25 cellular contexts compared by ENCODE assay signal in the genomic region with DNA sequence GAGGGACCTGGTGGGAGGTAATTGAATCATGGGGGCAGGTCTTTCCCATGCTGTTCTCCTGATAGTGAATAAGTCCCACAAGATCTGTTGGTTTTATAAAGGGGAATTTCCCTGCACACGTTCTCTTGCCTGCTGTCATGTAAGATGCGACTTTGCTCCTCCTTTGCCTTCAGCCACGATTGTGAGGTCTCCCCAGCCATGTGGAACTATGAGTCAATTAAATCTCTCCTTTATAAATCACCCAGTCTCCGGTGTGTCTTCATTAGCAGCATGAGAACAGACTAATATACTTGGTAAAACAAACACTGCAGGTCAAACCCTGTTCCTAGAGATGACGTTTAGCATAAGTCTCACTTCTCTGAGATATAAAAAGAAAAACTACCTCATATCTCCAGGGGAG.
"Had no signal": no experiment of that assay in that cellular context is flagged by ENCODE, and none has a peak within 500 bp of the region (broad histone marks: within the 10 kb centered on the region; RNA-seq: fewer than 3 reads in every experiment).

No MANE protein-coding gene starts in this region.

- DNase-seq: colonic mucosa; effector memory CD8-positive, alpha-beta T cell; esophagus squamous epithelium; head of caudate nucleus; kidney; left ventricle myocardium superior; lower lobe of right lung; mucosa of descending colon; naive B cell; pancreas; stimulated activated CD4-positive, alpha-beta T cell treated with anti-CD3 and anti-CD28 coated beads, Interleukin-12 subunit alpha, Interleukin-12 subunit beta, amount 100 ng/mL, for 4 hours; stimulated activated CD4-positive, alpha-beta T cell treated with anti-CD3 and anti-CD28 coated beads, Interleukin-1b, Interleukin-23, amount 100 ng/mL, for 48 hours; stimulated activated CD4-positive, alpha-beta T cell treated with anti-CD3 and anti-CD28 coated beads, Interleukin-4, amount 100 ng/mL, for 1 hour; stimulated activated CD8-positive, alpha-beta memory T cell treated with anti-CD3 and anti-CD28 coated beads, Interleukin-4, amount 100 ng/mL, for 48 hours; stimulated activated naive CD4-positive, alpha-beta T cell; stimulated activated naive CD8-positive, alpha-beta T cell treated with anti-CD3 and anti-CD28 coated beads, Interleukin-15, amount 100 ng/mL, for 72 hours; transverse colon; upper lobe of right lung; uterus had no signal

- FAIRE-seq: endometrium, frontal cortex, kidney, pancreas had no signal

- H3K4me3 ChIP-seq: colonic mucosa, esophagus squamous epithelium, lower lobe of right lung, mucosa of descending colon, pancreas, smooth muscle cell, suprapubic skin, transverse colon, upper lobe of right lung, uterus had no signal

- ATAC-seq: effector memory CD8-positive, alpha-beta T cell; left ventricle myocardium superior; lower lobe of right lung; mucosa of descending colon; natural killer cell treated with Interleukin-12 subunit alpha and Interleukin-12 subunit beta and Interleukin-15 and Interleukin-18, amount 100 ng/mL, for 72 hours; pancreas; sciatic nerve; stimulated activated naive CD8-positive, alpha-beta T cell treated with anti-CD3 and anti-CD28 coated beads, Interleukin-15, amount 100 ng/mL, for 72 hours; upper lobe of right lung had no signal
